8 cellular contexts compared by ENCODE assay signal in the genomic region with DNA sequence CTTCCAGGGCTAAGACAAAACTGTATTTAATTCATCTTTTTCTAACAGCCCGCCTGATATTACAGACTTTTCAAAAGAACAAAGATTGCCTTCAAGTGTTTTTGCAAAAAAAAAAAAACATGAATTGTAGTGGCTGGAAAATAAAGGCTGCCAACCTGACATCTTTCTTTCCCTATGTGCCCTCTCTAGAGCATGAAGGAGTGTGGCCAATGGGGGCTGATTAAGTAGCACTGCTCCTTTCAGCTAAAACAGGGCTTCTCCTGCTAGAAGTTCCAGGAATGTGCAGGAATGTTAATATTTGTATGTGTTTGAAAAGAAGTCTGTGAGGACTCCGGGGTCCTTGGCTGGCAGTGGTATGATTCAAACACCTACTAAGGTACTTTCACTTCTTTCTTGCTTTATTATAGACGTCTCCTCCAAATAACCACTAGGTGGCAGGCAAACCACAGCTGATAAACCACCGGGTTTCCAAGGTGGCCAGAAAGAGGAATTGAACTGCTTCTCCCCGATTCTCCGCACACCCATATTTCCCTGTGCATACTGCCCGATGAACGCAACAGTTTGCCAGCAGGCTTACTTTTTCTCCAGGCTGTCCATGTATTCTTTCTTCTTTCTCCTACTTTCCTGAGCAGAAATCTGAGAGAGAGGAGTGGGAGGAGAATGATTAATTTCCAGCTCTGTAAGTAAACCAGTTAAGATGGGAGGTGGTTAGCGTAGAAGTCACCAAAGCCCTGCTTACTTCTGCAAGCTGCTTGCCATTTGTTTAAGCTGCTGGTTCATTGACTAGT. TPM values are rescaled to one million over a fixed set of nuclear protein-coding genes. Genes with fewer than 3 reads are reported as not detected.
DNase-seq lines count a peak whose midpoint lies in the region; ATAC-seq and TF ChIP-seq lines count a peak whose summit lies in the region.

No MANE protein-coding gene starts in this region.

- H3K27me3 ChIP-seq in H9 (ENCODE audit: insufficient read depth, low read length) (no peaks in the 10 kb centered on the region), MG63 (no peaks in the 10 kb centered on the region), trophoblast cell (ENCODE audit: insufficient read depth, low read length) (no peaks in the 10 kb centered on the region), aorta (ENCODE audit: control insufficient read depth in 1 of 2, insufficient read depth in 2 of 2, low read length in 1 of 2) (no peaks in the 10 kb centered on the region)

- H4K5ac ChIP-seq in H9 (ENCODE audit: insufficient read length, low read depth, low read length) = no peak overlapping the region

- WGBS in H9 (ENCODE audit: extremely low coverage, insufficient read length, low lambda C conversion rate) = no CpG with 5 or more reads among the region's 9 CpGs
- WGBS in trophoblast cell (ENCODE audit: extremely low coverage, insufficient coverage, insufficient read length) = no CpG with 5 or more reads among the region's 9 CpGs
- 13 to 14% methylated on average over 9 of the region's 9 CpGs for WGBS in aorta, 2 donors

- peak; percentile 87 for TF ChIP-seq CTCF in H9 (conservative IDR thresholded peaks at IDR 0.05)

- H3K4me3 ChIP-seq in MG63 (no peak overlapping the region), trophoblast cell (ENCODE audit: low read depth, low read length) (no peak overlapping the region), aorta (ENCODE audit: low read length in 2 of 2) (no peak overlapping the region)

- no peak overlapping the region for H3K4me3 Mint-ChIP-seq in H9

- H3T11ph ChIP-seq in H9 (ENCODE audit: low read length) = no peak overlapping the region

- no peak overlapping the region for H3K27ac ChIP-seq in H9 (ENCODE audit: insufficient read length, low read depth, low read length)
- no peak overlapping the region for H3K27ac ChIP-seq in trophoblast cell (ENCODE audit: low read depth, low read length)
- H3K27ac ChIP-seq in aorta (ENCODE audit: low read depth in 1 of 2, low read length in 2 of 2) = peak overlapping the region in 1 of 2 donors; percentile 21

- H3K9me3 ChIP-seq in H9 (ENCODE audit: control insufficient read depth, low read depth, low read length) = peaks cover 9% of the 10 kb centered on the region
- no peaks in the 10 kb centered on the region for H3K9me3 ChIP-seq in MG63
- H3K9me3 ChIP-seq in trophoblast cell (ENCODE audit: insufficient read depth, low read depth, low read length) = no peaks in the 10 kb centered on the region
- H3K9me3 ChIP-seq in aorta (ENCODE audit: control insufficient read depth, low read length) = no peaks in the 10 kb centered on the region

- no peak overlapping the region for H2BK5ac ChIP-seq in H9 (ENCODE audit: insufficient read length, low read length)
- no peak overlapping the region for H2BK5ac ChIP-seq in trophoblast cell (ENCODE audit: low read depth, low read length, poor library complexity)

- H3K18ac ChIP-seq in H9 (ENCODE audit: insufficient read length, low read depth, low read length) (no peak overlapping the region), trophoblast cell (ENCODE audit: low read length) (no peak overlapping the region)

- no peak overlapping the region for H4K91ac ChIP-seq in H9 (ENCODE audit: insufficient read length, low read depth, low read length)
- H4K91ac ChIP-seq in trophoblast cell (ENCODE audit: low read depth, low read length) = no peak overlapping the region

- no peaks in the 10 kb centered on the region; the same call in 1 of the 2 replicates for H3K4me1 ChIP-seq in H9 (ENCODE audit: insufficient read depth, low read length)
- H3K4me1 ChIP-seq in trophoblast cell (ENCODE audit: control insufficient read depth in 1 of 2, insufficient read depth in 2 of 2, low read length in 2 of 2) = peaks cover 2% of the 10 kb centered on the region in 2 experiments
- no peaks in the 10 kb centered on the region for H3K4me1 ChIP-seq in aorta (ENCODE audit: control insufficient read depth in 1 of 2, insufficient read depth in 2 of 2, low read length in 2 of 2)

- H3K79me1 ChIP-seq in H9 (ENCODE audit: insufficient read depth, low read depth, low read length, poor library complexity, severe bottlenecking) = no peaks in the 10 kb centered on the region
- H3K79me1 ChIP-seq in trophoblast cell (ENCODE audit: low read length) = no peaks in the 10 kb centered on the region

- H3K9ac ChIP-seq in H9 (ENCODE audit: extremely low read depth, insufficient read length, low read length) (no peak overlapping the region), trophoblast cell (ENCODE audit: low read length) (no peak overlapping the region)

- H4K12ac ChIP-seq in trophoblast cell (ENCODE audit: low read depth, low read length) = no peak overlapping the region

- H3K36me3 Mint-ChIP-seq in H9 (ENCODE audit: insufficient read depth in 1 of 3, low read depth in 3 of 3) = peaks cover 43 to 71% (median 59%) of the 10 kb centered on the region in 3 experiments

- H2BK20ac ChIP-seq in H9 (ENCODE audit: low read depth, low read length, poor library complexity, severe bottlenecking) = no peak overlapping the region

- intact Hi-C loops in aorta (cut with DNase I) = loop anchor here (1.0 to 2.0 kb wide), 2 partner anchors 105 kb away; no protein-coding TSS in a partner anchor

- H3K36me3 ChIP-seq in MG63 (peaks cover 28% of the 10 kb centered on the region), trophoblast cell (ENCODE audit: control insufficient read depth in 1 of 2, insufficient read depth in 2 of 2, low read length in 2 of 2) (peaks cover 32 to 62% of the 10 kb centered on the region in 2 experiments), aorta (ENCODE audit: control insufficient read depth in 1 of 2, insufficient read depth in 2 of 2, low read length in 1 of 2) (peaks cover 2 to 9% of the 10 kb centered on the region in 2 donors)

- no peak overlapping the region for H4K8ac ChIP-seq in H9 (replicated peaks; ENCODE audit: insufficient read length, low read depth, low read length)
- H4K8ac ChIP-seq in trophoblast cell (ENCODE audit: low read depth, low read length) = no peak overlapping the region

- H3K23ac ChIP-seq in H9 (ENCODE audit: insufficient read length, low read depth, low read length) (no peak overlapping the region), trophoblast cell (ENCODE audit: low read length) (no peak overlapping the region)

- no peak overlapping the region for H3K4me2 ChIP-seq in H9 (ENCODE audit: insufficient read depth, insufficient read length, low read length)
- no peak overlapping the region for H3K4me2 ChIP-seq in trophoblast cell (ENCODE audit: low read length)

- peak; percentile 84 for ATAC-seq in aorta (ENCODE audit: low FRiP score)

- no peaks in the 10 kb centered on the region for H4K20me1 ChIP-seq in H9 (ENCODE audit: control insufficient read depth, insufficient read depth, insufficient read length)

- no peaks in the 10 kb centered on the region for H3K23me2 ChIP-seq in H9 (ENCODE audit: insufficient read length, low read depth, low read length, poor library complexity, severe bottlenecking)

- H2BK12ac ChIP-seq in H9 (ENCODE audit: insufficient read length, low read depth, low read length) (no peak overlapping the region), trophoblast cell (ENCODE audit: low read length) (no peak overlapping the region)

- no peak overlapping the region for H3K56ac ChIP-seq in H9 (ENCODE audit: insufficient read length, low read depth, low read length)

- H3K4ac ChIP-seq in H9 (ENCODE audit: low read depth, low read length) (no peak overlapping the region), trophoblast cell (ENCODE audit: low read depth, low read length) (no peak overlapping the region)

- peaks cover 8 to 11% of the 10 kb centered on the region in 2 experiments for H3K9me3 Mint-ChIP-seq in H9

- H3K4me1 Mint-ChIP-seq in H9 = peaks cover 22% of the 10 kb centered on the region in 2 experiments

- no peak overlapping the region for H2AK5ac ChIP-seq in H9 (ENCODE audit: insufficient read length, low read length)
- H2AK5ac ChIP-seq in trophoblast cell (ENCODE audit: low read length) = no peak overlapping the region

- no peaks in the 10 kb centered on the region for H3K27me3 Mint-ChIP-seq in H9 (ENCODE audit: low read depth)

- H2AFZ ChIP-seq in H9 (ENCODE audit: low read length) = no peak overlapping the region
- no peak overlapping the region for H2AFZ ChIP-seq in trophoblast cell (ENCODE audit: insufficient read depth, low read length, poor library complexity)

- DNase-seq in GF-D8 (lab: John Stamatoyannopoulos, UW) (peak; percentile 41), H9 (peak; percentile 71), MG63 (peak; percentile 18), RPMI8226 (peak; percentile 75), globus pallidus (ENCODE audit: low spot score) (peak; percentile 80), trophoblast cell (peak; percentile 41 to 83), aorta (no peak)
- DNase-seq in activated effector memory CD4-positive, alpha-beta T cell treated with Interleukin-2 at 50 U/mL for 16 hours = peak; percentile 21

- H2BK15ac ChIP-seq in H9 (ENCODE audit: low read depth, low read length) = no peak overlapping the region

- no peaks in the 10 kb centered on the region for H3K79me2 ChIP-seq in H9 (ENCODE audit: insufficient read depth, low read length)
- no peaks in the 10 kb centered on the region for H3K79me2 ChIP-seq in trophoblast cell (ENCODE audit: control insufficient read depth, insufficient read depth, low read length, poor library complexity)

- H2BK120ac ChIP-seq in H9 (ENCODE audit: low read depth, low read length, poor library complexity, severe bottlenecking) = no peak overlapping the region
- H2BK120ac ChIP-seq in trophoblast cell (ENCODE audit: insufficient read depth, low read length, poor library complexity) = no peak overlapping the region

- peak overlapping the region in 2 of 3 experiments; percentile 57 to 78; a peak in 2 of 7 replicates for H3K27ac Mint-ChIP-seq in H9

- H3K14ac ChIP-seq in H9 (ENCODE audit: insufficient read depth, low read length) (no peak overlapping the region), trophoblast cell (ENCODE audit: low read length) (no peak overlapping the region)

RNA-seq across cellular contexts. Expression of a gene that starts 56.8 kb away (rescaled TPM):
- 0.55 and 0.77 TPM in 2 replicates for total RNA-seq in H9 (2021)
- 0.12 and 0.43 TPM in 2 replicates for total RNA-seq in MG63 (2014; rRNA removed; shearing (Covaris generic); ENCODE audit: low replicate concordance)
- polyA plus RNA-seq in trophoblast cell (2013) = 0.99 and 1.2 TPM in 2 replicates
- 10 to 100 TPM in 1 of 2 donors, 1 to 10 TPM in 1; 6.8 to 11.3 TPM for total RNA-seq in aorta
- polyA plus RNA-seq in aorta = 1 to 10 TPM; 1.1 to 3.6 TPM

Comparison
In these comparisons a context has a peak if more than half of its experiments do, and no peak if none do; other contexts are left out.
1. DNase-seq: peak in GF-D8 (single experiment), H9 (single experiment), MG63 (single experiment), RPMI8226 (single experiment), activated effector memory CD4-positive, alpha-beta T cell treated with Interleukin-2 at 50 U/mL for 16 hours (single experiment), globus pallidus (single experiment) and trophoblast cell (2 of 2); none in aorta (0 of 2).